ENCODE assay signal across 9 cellular contexts in genomic region chr16:68369697-68370096, GRCh38. TPM values are rescaled to one million over a fixed set of nuclear protein-coding genes. Genes with fewer than 3 reads are reported as not detected.
A peak's percentile ranks its signal among the peaks of the same experiment; 100 is the strongest.
DNase-seq lines count a peak whose midpoint lies in the region; ATAC-seq, FAIRE-seq and TF ChIP-seq lines count a peak whose summit lies in the region.
"Had no signal": no experiment of that assay in that cellular context is flagged by ENCODE, and none has a peak within 500 bp of the region (broad histone marks: within the 10 kb centered on the region; RNA-seq: fewer than 3 reads in every experiment).

No MANE protein-coding gene starts in this region.

- H3K36me3 ChIP-seq in right lobe of liver = no peaks in the 10 kb centered on the region
- no peaks in the 10 kb centered on the region for H3K36me3 ChIP-seq in HepG2 (replicated peaks in 1 of 2; ENCODE audit: control insufficient read depth in 1 of 2, insufficient read depth in 2 of 2, low read length in 2 of 2)

- TF ChIP-seq POLR2A in right lobe of liver (IDR thresholded peaks at IDR 0.05) = no peak
- no peak for TF ChIP-seq POLR2A in HepG2 (IDR thresholded peaks at IDR 0.05; ENCODE audit: insufficient read depth in 1 of 2, low read depth in 2 of 2, low read length in 2 of 2)

- H3K4me1 ChIP-seq in right lobe of liver (peaks cover 0 to 13% (median 0%) of the 10 kb centered on the region in 4 donors), HepG2 (ENCODE audit: insufficient read depth, low read length) (peaks cover 22% of the 10 kb centered on the region)

- H3K9me3 ChIP-seq in right lobe of liver (no peaks in the 10 kb centered on the region), HepG2 (ENCODE audit: low read length) (no peaks in the 10 kb centered on the region)

- H3K27ac ChIP-seq in right lobe of liver (no peak overlapping the region), HepG2 (ENCODE audit: extremely low read length, insufficient read depth, low read length) (no peak overlapping the region), temporal lobe (ENCODE audit: low read depth, low read length) (peak overlapping the region; percentile 50)

- no peak for TF ChIP-seq EP300 in HepG2 (IDR thresholded peaks at IDR 0.05; ENCODE audit: low read depth in 2 of 2, low read length in 2 of 2)
- no peak for TF ChIP-seq EP300 in HepG2 (CRISPR knock-in tag; IDR thresholded peaks at IDR 0.05; ENCODE audit: borderline replicate concordance)

- no peaks in the 10 kb centered on the region for H3K9me3 Mint-ChIP-seq in activated CD8-positive, alpha-beta T cell treated with anti-CD3 and anti-CD28 coated beads for 36 hours

- H3K79me2 ChIP-seq in HepG2 (ENCODE audit: insufficient read depth, low read length) = no peaks in the 10 kb centered on the region

- H3K36me3 Mint-ChIP-seq in activated CD8-positive, alpha-beta T cell treated with anti-CD3 and anti-CD28 coated beads for 36 hours (ENCODE audit: low read depth) = no peaks in the 10 kb centered on the region

- no peak for FAIRE-seq in HepG2 (lab: Jason Lieb, UNC)

- intact Hi-C loops in right lobe of liver (cut with DNase I) = no loop called here
- intact Hi-C loops in HepG2 (cut with micrococcal nuclease; ENCODE audit: unreplicated experiment) = no loop called here
- intact Hi-C loops in activated CD8-positive, alpha-beta T cell treated with anti-CD3 and anti-CD28 coated beads for 36 hours (cut with micrococcal nuclease) = loop anchor here (10.0 kb wide), 1 partner anchor 135 kb away; no protein-coding TSS in a partner anchor

- H2AFZ ChIP-seq in HepG2 (ENCODE audit: low read length) = no peak overlapping the region

- peaks cover 38% of the 10 kb centered on the region for H3K4me1 Mint-ChIP-seq in activated CD8-positive, alpha-beta T cell treated with anti-CD3 and anti-CD28 coated beads for 36 hours (ENCODE audit: low read depth)

- TF ChIP-seq CTCF in right lobe of liver (IDR thresholded peaks at IDR 0.05) (no peak), HepG2 (CRISPR knock-in tag; IDR thresholded peaks at IDR 0.05) (no peak)
- no peak for TF ChIP-seq CTCF in activated CD8-positive, alpha-beta T cell treated with anti-CD3 and anti-CD28 coated beads for 36 hours (IDR thresholded peaks at IDR 0.05)

- no peak overlapping the region for H3K4me3 ChIP-seq in right lobe of liver
- no peak overlapping the region for H3K4me3 ChIP-seq in HepG2 (replicated peaks in 1 of 3; ENCODE audit: insufficient read depth in 1 of 3, low read depth in 2 of 3, low read length in 3 of 3)

- H3K4me2 ChIP-seq in HepG2 (ENCODE audit: low read depth, low read length) = no peak overlapping the region

- no TSS peak for BruUV-seq in HepG2 (replicated peaks; lab: Mats Ljungman, UMichigan)

- H3K9ac ChIP-seq in HepG2 (ENCODE audit: insufficient read depth, low read depth, low read length) = no peak overlapping the region

- no peaks in the 10 kb centered on the region for H3K27me3 ChIP-seq in right lobe of liver
- peaks cover 8 to 67% of the 10 kb centered on the region in 2 experiments for H3K27me3 ChIP-seq in HepG2 (ENCODE audit: control insufficient read depth in 1 of 2, insufficient read depth in 2 of 2, low read length in 2 of 2)

- H3K27ac Mint-ChIP-seq in activated CD8-positive, alpha-beta T cell treated with anti-CD3 and anti-CD28 coated beads for 36 hours = no peak overlapping the region

- TF ChIP-seq RAD21 in HepG2 (CRISPR knock-in tag; IDR thresholded peaks at IDR 0.05) = no peak

- peaks cover 24% of the 10 kb centered on the region for H3K27me3 Mint-ChIP-seq in activated CD8-positive, alpha-beta T cell treated with anti-CD3 and anti-CD28 coated beads for 36 hours

- peak in 2 of 3 donors; percentile 14 to 37 for DNase-seq in right lobe of liver
- DNase-seq in HepG2 (ENCODE audit: low spot score) = no peak
- peak; percentile 70 for DNase-seq in activated CD8-positive, alpha-beta T cell treated with anti-CD3 and anti-CD28 coated beads for 36 hours
- no peak for DNase-seq in NCI-H2227 treated with DMSO at 0.1 percent for 48 hours (lab: John Stamatoyannopoulos, UW)
- DNase-seq in NCI-H345 (lab: John Stamatoyannopoulos, UW) = no peak
- DNase-seq: NK-92 treated with Interleukin-12 subunit alpha and Interleukin-12 subunit beta, amount 100 ng/mL, for 24 hours had no signal

- H3K4me3 Mint-ChIP-seq in activated CD8-positive, alpha-beta T cell treated with anti-CD3 and anti-CD28 coated beads for 36 hours = no peak overlapping the region

- CTCF ChIA-PET in HepG2 (lab: Yijun Ruan, JAX; ENCODE audit: low intra/inter-chr PET ratio, low total read pairs) = no interaction called here
- CTCF ChIA-PET in activated CD8-positive, alpha-beta T cell treated with anti-CD3 and anti-CD28 coated beads for 36 hours (lab: Charles Lee) = interaction anchor here (1.0 to 4.9 kb wide), 10 partner anchors 8 to 141 kb away, joined by 3 to 28 read pairs (median 7); partner anchors contain the start of gene SLC7A6

- POLR2A ChIA-PET in HepG2 (lab: Yijun Ruan, JAX) = no interaction called here
- POLR2A ChIA-PET in activated CD8-positive, alpha-beta T cell treated with anti-CD3 and anti-CD28 coated beads for 36 hours (lab: Charles Lee) = interaction anchor here (0.8 to 1.4 kb wide), 4 partner anchors 10 to 14 kb away, joined by 3 to 6 read pairs (median 4); no protein-coding TSS in a partner anchor

- in situ Hi-C loops in HepG2 (cut with HindIII; ENCODE audit: extremely low pct_ligation_motif_present, low pct_unique_long_range_greater_than_20kb) = no loop called here

- no peaks in the 10 kb centered on the region for H4K20me1 ChIP-seq in HepG2 (ENCODE audit: insufficient read depth, low read length)

- ATAC-seq in right lobe of liver = no peak
- no peak for ATAC-seq in HepG2
- ATAC-seq in HG03135 (IDR thresholded peaks at IDR 0.05; ENCODE audit: unreplicated experiment) = peak; percentile 53
- ATAC-seq in activated CD8-positive, alpha-beta T cell treated with anti-CD3 and anti-CD28 coated beads for 36 hours = peak; percentile 43
- no peak for ATAC-seq in HG02840 (IDR thresholded peaks at IDR 0.05; ENCODE audit: low FRiP score, unreplicated experiment)

- 53% methylated on average over 7 of the region's 8 CpGs for WGBS in right lobe of liver (ENCODE audit: insufficient coverage, low coverage, low lambda C conversion rate, missing lambda C conversion rate)
- 40% methylated on average over 8 of the region's 8 CpGs for WGBS in HepG2 (ENCODE audit: low lambda C conversion rate)

TF ChIP-seq in HepG2, 621 proteins besides CTCF, POLR2A, EP300 and RAD21 (continues in another document):
- no peak for TF ChIP-seq NFYC (CRISPR knock-in tag; IDR thresholded peaks at IDR 0.05)

RNA-seq across cellular contexts. Expression of gene PRMT7, which starts 58.9 kb away (rescaled TPM):
- total RNA-seq in right lobe of liver (10 to 100 TPM; 13.1 to 28.3 (median 21.1) TPM), HepG2 (2016; rRNA removed; fragmentation: Illumina TruSeq; extraction: Trizol) (46.7 and 55.0 TPM in 2 replicates), temporal lobe (39.1 TPM)
- total RNA-seq in HepG2 (2016; cell fraction: cytosol; rRNA removed; fragmentation: Illumina TruSeq; extraction: Trizol; ENCODE audit: low read depth) = 9.5 and 12.3 TPM in 2 replicates
- total RNA-seq in HepG2 (2016; cell fraction: insoluble cytoplasmic fraction; rRNA removed; fragmentation: Illumina TruSeq; extraction: Trizol) = 45.8 and 52.4 TPM in 2 replicates
- 18.9 and 20.2 TPM in 2 replicates for total RNA-seq in HepG2 (2016; cell fraction: membrane; rRNA removed; fragmentation: Illumina TruSeq; extraction: Trizol)
- 51.3 and 66.0 TPM in 2 replicates for total RNA-seq in HepG2 (2016; cell fraction: nucleus; rRNA removed; fragmentation: Illumina TruSeq; extraction: Trizol)
- 47.5 and 53.5 TPM in 2 replicates for polyA plus RNA-seq in HepG2 (2011; rRNA removed)
- 35.5 and 39.1 TPM in 2 replicates for polyA plus RNA-seq in HepG2 (2011; cell fraction: cytosol; rRNA removed)
- polyA plus RNA-seq in HepG2 (2011; cell fraction: nucleus; rRNA removed) = 268 and 334 TPM in 2 replicates
- 28.1 and 39.6 TPM in 2 replicates for polyA plus RNA-seq in HepG2 (2012)
- 4.3 and 4.6 TPM in 2 replicates for polyA plus RNA-seq in HepG2 (2016; cell fraction: cytosol; fragmentation: Illumina TruSeq; extraction: Trizol; ENCODE audit: low read depth)
- 36.4 and 39.2 TPM in 2 replicates for polyA plus RNA-seq in HepG2 (2016; cell fraction: insoluble cytoplasmic fraction; fragmentation: Illumina TruSeq; extraction: Trizol; ENCODE audit: low read depth)
- 6.8 and 7.1 TPM in 2 replicates for polyA plus RNA-seq in HepG2 (2016; cell fraction: membrane; fragmentation: Illumina TruSeq; extraction: Trizol; ENCODE audit: low read depth)
- polyA plus RNA-seq in HepG2 (2016; cell fraction: nucleus; fragmentation: Illumina TruSeq; extraction: Trizol; ENCODE audit: insufficient read depth, low read depth) = 109 and 112 TPM in 2 replicates
- 105 and 173 TPM in 2 replicates for polyA minus RNA-seq in HepG2 (2011; rRNA and poly(A)+ RNA removed; ENCODE audit: low replicate concordance)
- 15.1 and 21.0 TPM in 2 replicates for polyA minus RNA-seq in HepG2 (2011; cell fraction: cytosol; rRNA and poly(A)+ RNA removed)
- polyA minus RNA-seq in HepG2 (2011; cell fraction: nucleus; rRNA and poly(A)+ RNA removed) = 89.8 and 99.8 TPM in 2 replicates
- total RNA-seq in activated CD8-positive, alpha-beta T cell treated with anti-CD3 and anti-CD28 coated beads for 36 hours = 10 to 100 TPM; 67.4 to 78.4 TPM

RNA-seq across cellular contexts. Expression of gene SLC7A6OS, which starts 59.0 kb away (rescaled TPM):
- total RNA-seq in right lobe of liver = 1 to 10 TPM; 4.0 to 5.4 (median 4.8) TPM
- total RNA-seq in HepG2 (2016; rRNA removed; fragmentation: Illumina TruSeq; extraction: Trizol) = 21.5 and 21.6 TPM in 2 replicates
- total RNA-seq in HepG2 (2016; cell fraction: cytosol; rRNA removed; fragmentation: Illumina TruSeq; extraction: Trizol; ENCODE audit: low read depth) = 4.2 and 5.7 TPM in 2 replicates
- total RNA-seq in HepG2 (2016; cell fraction: insoluble cytoplasmic fraction; rRNA removed; fragmentation: Illumina TruSeq; extraction: Trizol) = 19.7 and 21.7 TPM in 2 replicates
- 8.6 and 9.1 TPM in 2 replicates for total RNA-seq in HepG2 (2016; cell fraction: membrane; rRNA removed; fragmentation: Illumina TruSeq; extraction: Trizol)
- 28.4 and 34.8 TPM in 2 replicates for total RNA-seq in HepG2 (2016; cell fraction: nucleus; rRNA removed; fragmentation: Illumina TruSeq; extraction: Trizol)
- polyA plus RNA-seq in HepG2 (2011; rRNA removed) = 11.2 and 12.5 TPM in 2 replicates
- 6.1 and 9.0 TPM in 2 replicates for polyA plus RNA-seq in HepG2 (2011; cell fraction: cytosol; rRNA removed)
- 22.2 and 25.4 TPM in 2 replicates for polyA plus RNA-seq in HepG2 (2011; cell fraction: nucleus; rRNA removed)
- 12.1 and 13.5 TPM in 2 replicates for polyA plus RNA-seq in HepG2 (2012)
- polyA plus RNA-seq in HepG2 (2016; cell fraction: cytosol; fragmentation: Illumina TruSeq; extraction: Trizol; ENCODE audit: low read depth) = 2.2 and 2.4 TPM in 2 replicates
- 19.5 and 20.3 TPM in 2 replicates for polyA plus RNA-seq in HepG2 (2016; cell fraction: insoluble cytoplasmic fraction; fragmentation: Illumina TruSeq; extraction: Trizol; ENCODE audit: low read depth)
- 4.3 and 4.5 TPM in 2 replicates for polyA plus RNA-seq in HepG2 (2016; cell fraction: membrane; fragmentation: Illumina TruSeq; extraction: Trizol; ENCODE audit: low read depth)
- polyA plus RNA-seq in HepG2 (2016; cell fraction: nucleus; fragmentation: Illumina TruSeq; extraction: Trizol; ENCODE audit: insufficient read depth, low read depth) = 37.7 and 42.1 TPM in 2 replicates
- 8.8 and 15.1 TPM in 2 replicates for polyA minus RNA-seq in HepG2 (2011; rRNA and poly(A)+ RNA removed; ENCODE audit: low replicate concordance)
- polyA minus RNA-seq in HepG2 (2011; cell fraction: cytosol; rRNA and poly(A)+ RNA removed) = 4.7 and 4.9 TPM in 2 replicates
- polyA minus RNA-seq in HepG2 (2011; cell fraction: nucleus; rRNA and poly(A)+ RNA removed) = 26.7 and 28.5 TPM in 2 replicates
- 10 to 100 TPM; 20.2 to 23.1 TPM for total RNA-seq in activated CD8-positive, alpha-beta T cell treated with anti-CD3 and anti-CD28 coated beads for 36 hours
- total RNA-seq in temporal lobe = 8.9 TPM

Comparison
In these comparisons a context has a peak if more than half of its experiments do, and no peak if none do; other contexts are left out.
1. DNase-seq: peak in right lobe of liver (2 of 3) and activated CD8-positive, alpha-beta T cell treated with anti-CD3 and anti-CD28 coated beads for 36 hours (single experiment); none in HepG2 (single experiment), NCI-H2227 treated with DMSO at 0.1 percent for 48 hours (single experiment) and NCI-H345 (single experiment).
2. ATAC-seq: peak in HG03135 (single experiment) and activated CD8-positive, alpha-beta T cell treated with anti-CD3 and anti-CD28 coated beads for 36 hours (single experiment); none in right lobe of liver (0 of 4), HepG2 (single experiment) and HG02840 (single experiment).